In the genomic region with DNA sequence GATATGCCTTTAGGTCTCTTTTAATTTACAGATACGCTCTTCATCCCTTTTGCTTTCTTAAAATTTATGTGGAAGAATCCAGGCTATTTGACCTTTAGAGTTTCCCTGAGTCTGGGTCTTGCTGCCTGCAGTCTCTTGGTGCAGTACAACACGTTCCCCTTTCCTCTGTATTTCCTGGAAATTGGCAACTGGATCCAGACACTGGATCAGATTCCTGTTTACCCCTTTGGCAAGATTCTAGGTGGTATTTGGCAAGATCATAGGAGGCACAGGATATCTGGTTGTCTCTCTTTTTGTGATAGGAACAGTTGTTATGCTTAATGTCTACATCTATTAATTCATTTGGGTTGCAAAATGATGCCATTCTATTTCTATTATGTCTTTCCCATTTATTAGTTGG, we compare ENCODE assay signal across 11 cellular contexts.
"Had no signal": no experiment of that assay in that cellular context is flagged by ENCODE, and none has a peak within 500 bp of the region (broad histone marks: within the 10 kb centered on the region; RNA-seq: fewer than 3 reads in every experiment).

No MANE protein-coding gene starts in this region.

- ATAC-seq: GM23338, HCT116 had no signal

- H3K27ac Mint-ChIP-seq: GM23338, H9, HFFc6 had no signal

- DNase-seq: GM23248, GOT3, H7, H9, HCEC 1CT, HFFc6 had no signal

- H3K4me3 Mint-ChIP-seq: GM23338, H9, HFFc6 had no signal

- H3K36me3 ChIP-seq: HAP-1 had no signal

- H3K9me3 Mint-ChIP-seq: GM23338, H9, HFFc6 had no signal

- H2AFZ ChIP-seq: GM23248, GM23338 had no signal

- H3K9ac ChIP-seq: GM23248 had no signal

- FAIRE-seq: H1, H54 had no signal

- H3K9me3 ChIP-seq: HAP-1 had no signal

- H3K27ac ChIP-seq: GM23248 had no signal

- H3K4me3 ChIP-seq: GM23248, GM23338, HAP-1 had no signal

- H3K4me2 ChIP-seq: GM23338 had no signal
